Comparison of ENCODE assay signal across 2 cellular contexts in the genomic region with DNA sequence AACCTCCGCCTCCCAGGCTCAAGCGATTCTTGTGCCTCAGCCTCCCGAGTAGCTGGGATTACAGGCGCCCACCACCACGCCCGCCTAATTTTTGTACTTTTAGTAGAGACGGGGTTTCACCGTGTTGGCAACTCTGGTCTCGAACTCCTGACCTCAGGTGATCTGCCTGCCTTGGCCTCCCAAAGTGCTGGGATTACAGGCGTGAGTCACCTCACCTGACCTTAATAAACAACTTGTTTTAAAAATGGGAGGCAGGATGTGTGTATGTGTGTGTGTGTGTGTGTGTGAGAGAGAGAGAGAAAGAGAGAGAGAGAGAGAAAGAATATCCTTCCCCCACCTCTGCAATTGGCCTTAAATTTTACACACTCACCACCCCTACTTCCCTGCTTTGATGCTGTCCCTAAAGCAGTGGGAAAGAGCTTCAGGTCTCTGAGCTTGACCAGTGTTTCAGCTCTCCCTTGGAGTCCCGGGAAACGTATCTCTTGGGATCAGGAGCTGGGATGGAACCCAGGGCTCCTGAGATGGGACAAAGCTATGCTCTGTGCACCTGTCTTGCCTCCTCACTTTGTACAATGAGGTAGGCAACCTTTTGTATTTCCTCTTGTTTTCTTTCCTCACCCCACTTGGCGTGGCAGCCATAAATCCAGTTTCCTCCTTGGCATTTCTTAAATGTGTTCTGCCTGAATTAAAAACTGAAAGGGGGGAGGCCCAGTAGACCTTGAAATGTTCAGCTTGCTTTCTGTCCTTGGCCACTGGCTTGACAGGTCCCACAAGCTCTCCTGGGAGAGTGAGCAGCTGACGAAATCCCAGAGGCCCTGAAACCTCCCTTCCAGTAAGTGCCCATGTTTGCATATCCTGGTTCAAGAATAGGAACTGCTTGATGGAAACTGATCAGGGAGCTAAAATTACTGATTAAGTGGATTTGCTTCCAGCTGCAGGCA.
TF ChIP-seq lines count a peak whose summit lies in the region.

No MANE protein-coding gene starts in this region.

TF ChIP-seq in SK-N-SH, 30 proteins besides CTCF, POLR2A, EP300 and RAD21 (continued from another document):
- TF ChIP-seq, protein P1, sequence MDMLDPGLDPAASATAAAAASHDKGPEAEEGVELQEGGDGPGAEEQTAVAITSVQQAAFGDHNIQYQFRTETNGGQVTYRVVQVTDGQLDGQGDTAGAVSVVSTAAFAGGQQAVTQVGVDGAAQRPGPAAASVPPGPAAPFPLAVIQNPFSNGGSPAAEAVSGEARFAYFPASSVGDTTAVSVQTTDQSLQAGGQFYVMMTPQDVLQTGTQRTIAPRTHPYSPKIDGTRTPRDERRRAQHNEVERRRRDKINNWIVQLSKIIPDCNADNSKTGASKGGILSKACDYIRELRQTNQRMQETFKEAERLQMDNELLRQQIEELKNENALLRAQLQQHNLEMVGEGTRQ (IDR thresholded peaks at IDR 0.05; ENCODE audit: borderline replicate concordance, low read depth, low read length) = no peak
- TF ChIP-seq MXI1 (IDR thresholded peaks at IDR 0.05; ENCODE audit: low read depth, low read length) = no peak
- TF ChIP-seq ELF1 (IDR thresholded peaks at IDR 0.05) = no peak
- TF ChIP-seq NRF1 (IDR thresholded peaks at IDR 0.05; ENCODE audit: low read depth, low read length) = no peak
- no peak for TF ChIP-seq RXRA (IDR thresholded peaks at IDR 0.05; ENCODE audit: borderline replicate concordance, low read depth)

TF ChIP-seq in SK-N-SH treated with all-trans-retinoic acid at 6 μM for 48 hours, 23 proteins besides CTCF, POLR2A, EP300 and RAD21 (continued from another document):
- TF ChIP-seq, protein P2, sequence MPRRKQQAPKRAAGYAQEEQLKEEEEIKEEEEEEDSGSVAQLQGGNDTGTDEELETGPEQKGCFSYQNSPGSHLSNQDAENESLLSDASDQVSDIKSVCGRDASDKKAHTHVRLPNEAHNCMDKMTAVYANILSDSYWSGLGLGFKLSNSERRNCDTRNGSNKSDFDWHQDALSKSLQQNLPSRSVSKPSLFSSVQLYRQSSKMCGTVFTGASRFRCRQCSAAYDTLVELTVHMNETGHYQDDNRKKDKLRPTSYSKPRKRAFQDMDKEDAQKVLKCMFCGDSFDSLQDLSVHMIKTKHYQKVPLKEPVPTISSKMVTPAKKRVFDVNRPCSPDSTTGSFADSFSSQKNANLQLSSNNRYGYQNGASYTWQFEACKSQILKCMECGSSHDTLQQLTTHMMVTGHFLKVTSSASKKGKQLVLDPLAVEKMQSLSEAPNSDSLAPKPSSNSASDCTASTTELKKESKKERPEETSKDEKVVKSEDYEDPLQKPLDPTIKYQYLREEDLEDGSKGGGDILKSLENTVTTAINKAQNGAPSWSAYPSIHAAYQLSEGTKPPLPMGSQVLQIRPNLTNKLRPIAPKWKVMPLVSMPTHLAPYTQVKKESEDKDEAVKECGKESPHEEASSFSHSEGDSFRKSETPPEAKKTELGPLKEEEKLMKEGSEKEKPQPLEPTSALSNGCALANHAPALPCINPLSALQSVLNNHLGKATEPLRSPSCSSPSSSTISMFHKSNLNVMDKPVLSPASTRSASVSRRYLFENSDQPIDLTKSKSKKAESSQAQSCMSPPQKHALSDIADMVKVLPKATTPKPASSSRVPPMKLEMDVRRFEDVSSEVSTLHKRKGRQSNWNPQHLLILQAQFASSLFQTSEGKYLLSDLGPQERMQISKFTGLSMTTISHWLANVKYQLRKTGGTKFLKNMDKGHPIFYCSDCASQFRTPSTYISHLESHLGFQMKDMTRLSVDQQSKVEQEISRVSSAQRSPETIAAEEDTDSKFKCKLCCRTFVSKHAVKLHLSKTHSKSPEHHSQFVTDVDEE (CRISPR knock-in tag; IDR thresholded peaks at IDR 0.05) = no peak
- no peak for TF ChIP-seq ZNF565 (CRISPR knock-in tag; conservative IDR thresholded peaks at IDR 0.05; ENCODE audit: low read depth)
